Comparison of ENCODE assay signal across 14 cellular contexts in genomic region chr3:177468331-177468730, GRCh38.
DNase-seq lines count a peak whose midpoint lies in the region; ATAC-seq and TF ChIP-seq lines count a peak whose summit lies in the region.
"Had no signal": no experiment of that assay in that cellular context is flagged by ENCODE, and none has a peak within 500 bp of the region (broad histone marks: within the 10 kb centered on the region; RNA-seq: fewer than 3 reads in every experiment).

No MANE protein-coding gene starts in this region.

- no peaks in the 10 kb centered on the region for H3K27me3 Mint-ChIP-seq in activated naive CD4-positive, alpha-beta T cell treated with anti-CD3 and anti-CD28 coated beads for 36 hours (ENCODE audit: low read depth)
- H3K27me3 Mint-ChIP-seq in CD4-positive, alpha-beta T cell, result no peaks in the 10 kb centered on the region
- H3K27me3 Mint-ChIP-seq: activated naive CD4-positive, alpha-beta T cell treated with anti-CD3 and anti-CD28 coated beads, Interleukin-2, amount 50 U/mL, for 24 hours had no signal

- no peak for TF ChIP-seq CTCF in fibroblast of pulmonary artery (IDR thresholded peaks at IDR 0.05; ENCODE audit: low read length, missing control alignments)
- TF ChIP-seq CTCF in CD4-positive, alpha-beta T cell (IDR thresholded peaks at IDR 0.05), result no peak

- H3K4me1 Mint-ChIP-seq in activated naive CD4-positive, alpha-beta T cell treated with anti-CD3 and anti-CD28 coated beads for 36 hours (ENCODE audit: low read depth), result no peaks in the 10 kb centered on the region
- peaks cover 12% of the 10 kb centered on the region for H3K4me1 Mint-ChIP-seq in CD4-positive, alpha-beta T cell (ENCODE audit: low read depth)
- H3K4me1 Mint-ChIP-seq: activated naive CD4-positive, alpha-beta T cell treated with anti-CD3 and anti-CD28 coated beads, Interleukin-2, amount 50 U/mL, for 24 hours had no signal

- no peaks in the 10 kb centered on the region for H3K27me3 ChIP-seq in CD4-positive, alpha-beta T cell (ENCODE audit: control insufficient read depth, insufficient read depth, low read length)
- H3K27me3 ChIP-seq: vagina had no signal

- ATAC-seq in GM21786 (IDR thresholded peaks at IDR 0.05; ENCODE audit: unreplicated experiment), result no peak
- ATAC-seq in CD4-positive, alpha-beta T cell (ENCODE audit: poor library complexity), result no peak

- intact Hi-C loops in posterior vena cava (cut with DNase I), result no loop called here
- intact Hi-C loops in activated naive CD4-positive, alpha-beta T cell treated with anti-CD3 and anti-CD28 coated beads for 36 hours (cut with micrococcal nuclease), result no loop called here
- intact Hi-C loops in CD4-positive, alpha-beta T cell (cut with DNase I, micrococcal nuclease), result no loop called here

- H3K4me3 ChIP-seq in fibroblast of pulmonary artery (replicated peaks; ENCODE audit: low read depth, low read length), result no peak overlapping the region
- H3K4me3 ChIP-seq: vagina had no signal

- no peak overlapping the region for H3K27ac Mint-ChIP-seq in activated naive CD4-positive, alpha-beta T cell treated with anti-CD3 and anti-CD28 coated beads for 36 hours
- H3K27ac Mint-ChIP-seq in CD4-positive, alpha-beta T cell, result no peak overlapping the region
- H3K27ac Mint-ChIP-seq: activated naive CD4-positive, alpha-beta T cell treated with anti-CD3 and anti-CD28 coated beads, Interleukin-2, amount 50 U/mL, for 24 hours had no signal

- CTCF ChIA-PET in activated naive CD4-positive, alpha-beta T cell treated with anti-CD3 and anti-CD28 coated beads for 36 hours (lab: Charles Lee), result no interaction called here
- CTCF ChIA-PET in CD4-positive, alpha-beta T cell (lab: Charles Lee), result no interaction called here

- POLR2A ChIA-PET in CD4-positive, alpha-beta T cell (lab: Charles Lee), result interaction anchor here (0.6 kb wide), 1 partner anchor 385 kb away, joined by 5 read pairs; no protein-coding TSS in a partner anchor

- no peaks in the 10 kb centered on the region for H3K9me3 ChIP-seq in CD4-positive, alpha-beta T cell (ENCODE audit: control insufficient read depth, low read length)
- H3K9me3 ChIP-seq: vagina had no signal

- H3K27ac ChIP-seq in CD4-positive, alpha-beta T cell (ENCODE audit: low read depth, low read length), result no peak overlapping the region
- H3K27ac ChIP-seq: parathyroid adenoma, vagina had no signal

- H3K36me3 Mint-ChIP-seq in activated naive CD4-positive, alpha-beta T cell treated with anti-CD3 and anti-CD28 coated beads for 36 hours (ENCODE audit: low read depth), result no peaks in the 10 kb centered on the region
- H3K36me3 Mint-ChIP-seq in CD4-positive, alpha-beta T cell (ENCODE audit: low read depth), result no peaks in the 10 kb centered on the region
- H3K36me3 Mint-ChIP-seq: activated naive CD4-positive, alpha-beta T cell treated with anti-CD3 and anti-CD28 coated beads, Interleukin-2, amount 50 U/mL, for 24 hours had no signal

- no peak overlapping the region for H3K4me3 Mint-ChIP-seq in activated naive CD4-positive, alpha-beta T cell treated with anti-CD3 and anti-CD28 coated beads for 36 hours
- no peak overlapping the region for H3K4me3 Mint-ChIP-seq in CD4-positive, alpha-beta T cell
- H3K4me3 Mint-ChIP-seq: activated naive CD4-positive, alpha-beta T cell treated with anti-CD3 and anti-CD28 coated beads, Interleukin-2, amount 50 U/mL, for 24 hours had no signal

- H3K9me3 Mint-ChIP-seq in activated naive CD4-positive, alpha-beta T cell treated with anti-CD3 and anti-CD28 coated beads for 36 hours, result no peaks in the 10 kb centered on the region
- no peaks in the 10 kb centered on the region for H3K9me3 Mint-ChIP-seq in CD4-positive, alpha-beta T cell
- H3K9me3 Mint-ChIP-seq: activated naive CD4-positive, alpha-beta T cell treated with anti-CD3 and anti-CD28 coated beads, Interleukin-2, amount 50 U/mL, for 24 hours had no signal

- peak; percentile 98 for DNase-seq in Daoy (ENCODE audit: low read depth)
- DNase-seq in RPMI7951 (ENCODE audit: low read depth), result peak; percentile 99
- DNase-seq in fibroblast of pulmonary artery (ENCODE audit: low read depth), result peak; percentile 89
- peak; percentile 91 for DNase-seq in posterior vena cava (ENCODE audit: low spot score)
- no peak for DNase-seq in activated naive CD4-positive, alpha-beta T cell treated with anti-CD3 and anti-CD28 coated beads for 36 hours
- DNase-seq in OCI-M2 (lab: John Stamatoyannopoulos, UW; ENCODE audit: unreplicated experiment), result no peak
- DNase-seq in CD4-positive, alpha-beta T cell, result no peak
- DNase-seq: activated CD4-positive, alpha-beta T cell treated with anti-CD3 and anti-CD28 coated beads for 48 hours; kidney; SHP77 had no signal

Comparison
In these comparisons a context has a peak if more than half of its experiments do, and no peak if none do; other contexts are left out.
1. DNase-seq: peak in Daoy (single experiment), RPMI7951 (single experiment), fibroblast of pulmonary artery (single experiment) and posterior vena cava (single experiment); none in activated naive CD4-positive, alpha-beta T cell treated with anti-CD3 and anti-CD28 coated beads for 36 hours (single experiment), OCI-M2 (single experiment) and CD4-positive, alpha-beta T cell (0 of 10).